ENCODE assay signal across 1 cellular context in the genomic region with DNA sequence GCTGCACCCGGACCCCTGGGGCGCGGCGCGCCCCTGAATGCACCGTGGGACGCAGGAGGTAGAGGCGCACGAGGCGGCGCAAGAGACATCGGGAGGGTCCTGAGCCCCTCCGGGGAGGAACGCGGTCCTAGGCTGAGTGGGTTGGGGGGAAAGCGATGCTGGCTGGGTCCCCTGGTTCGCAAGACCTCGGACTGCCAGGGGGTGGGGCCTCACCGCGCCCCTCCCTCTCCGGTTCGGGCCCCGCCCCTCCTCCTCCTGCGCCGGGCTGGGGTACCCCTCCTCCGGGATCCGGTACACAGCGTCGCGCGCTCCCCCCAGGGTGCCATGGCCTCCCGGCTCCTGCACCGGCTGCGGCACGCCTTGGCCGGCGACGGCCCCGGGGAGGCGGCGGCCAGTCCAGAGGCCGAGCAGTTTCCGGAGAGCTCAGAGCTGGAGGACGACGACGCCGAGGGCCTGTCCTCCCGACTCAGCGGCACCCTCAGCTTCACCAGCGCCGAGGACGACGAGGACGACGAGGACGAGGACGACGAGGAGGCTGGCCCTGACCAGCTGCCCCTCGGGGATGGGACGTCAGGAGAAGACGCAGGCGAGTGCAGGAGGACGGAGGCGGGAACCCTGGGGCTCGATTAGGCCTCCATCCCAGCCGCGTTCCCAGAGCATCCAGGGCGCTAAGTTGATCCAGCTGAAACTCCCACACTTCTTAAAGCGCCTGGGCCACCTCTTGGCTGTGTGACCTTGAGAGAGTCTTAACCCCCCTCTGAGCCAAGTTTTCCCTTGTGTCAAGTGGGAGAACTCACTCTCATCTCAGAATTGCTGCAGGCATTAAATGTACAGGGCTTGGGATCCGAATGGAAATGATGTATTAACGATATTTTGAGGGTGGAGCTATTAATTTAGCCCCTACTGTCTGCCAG.
TF ChIP-seq lines count a peak whose summit lies in the region.

No MANE protein-coding gene starts in this region.

TF ChIP-seq in HepG2, 621 proteins besides CTCF, POLR2A, EP300 and RAD21 (continued from another document and continues in another):
- TF ChIP-seq GABPB1 (CRISPR knock-in tag; IDR thresholded peaks at IDR 0.05) (peak; percentile 79; the same call in 1 of the 2 replicates), ZNF274 (CRISPR knock-in tag; IDR thresholded peaks at IDR 0.05) (peak; percentile 46), ZNF768 (CRISPR knock-in tag; IDR thresholded peaks at IDR 0.05) (peak; percentile 83), SNAPC2 (CRISPR knock-in tag; IDR thresholded peaks at IDR 0.05) (0 out of 2 replicates have a peak, but pooled peaks have one; percentile 16), ZC3H13 (CRISPR knock-in tag; IDR thresholded peaks at IDR 0.05) (peak; percentile 84; the same call in 1 of the 2 replicates), ZNF790 (CRISPR knock-in tag; IDR thresholded peaks at IDR 0.05; ENCODE audit: borderline replicate concordance) (0 out of 2 replicates have a peak, but pooled peaks have one; percentile 71), STAG1 (CRISPR knock-in tag; IDR thresholded peaks at IDR 0.05) (no peak), ZNF264 (CRISPR knock-in tag; IDR thresholded peaks at IDR 0.05) (no peak), ZNF160 (CRISPR knock-in tag; IDR thresholded peaks at IDR 0.05) (peak; percentile 59; the same call in 1 of the 2 replicates), ZFAT (CRISPR knock-in tag; conservative IDR thresholded peaks at IDR 0.05) (no peak), SRY (CRISPR knock-in tag; IDR thresholded peaks at IDR 0.05) (peak; percentile 43; the same call in 1 of the 2 replicates), MEIS2 (CRISPR knock-in tag; IDR thresholded peaks at IDR 0.05) (peak; percentile 57), HNRNPK (IDR thresholded peaks at IDR 0.05; ENCODE audit: low read depth, low read length, poor library complexity, severe bottlenecking) (peak; percentile 29), MAF1 (CRISPR knock-in tag; IDR thresholded peaks at IDR 0.05; ENCODE audit: borderline replicate concordance) (0 out of 2 replicates have a peak, but pooled peaks have one; percentile 36), MIXL1 (CRISPR knock-in tag; IDR thresholded peaks at IDR 0.05) (no peak), JARID2 (CRISPR knock-in tag; IDR thresholded peaks at IDR 0.05; ENCODE audit: insufficient replicate concordance) (peak; percentile 52), CHCHD3 (CRISPR knock-in tag; IDR thresholded peaks at IDR 0.05) (peak; percentile 17; the same call in 1 of the 2 replicates), TSC22D2 (CRISPR knock-in tag; IDR thresholded peaks at IDR 0.05; ENCODE audit: borderline replicate concordance) (0 out of 2 replicates have a peak, but pooled peaks have one; percentile 70), RCOR2 (CRISPR knock-in tag; IDR thresholded peaks at IDR 0.05) (peak; percentile 46)
- TF ChIP-seq, protein P1, sequence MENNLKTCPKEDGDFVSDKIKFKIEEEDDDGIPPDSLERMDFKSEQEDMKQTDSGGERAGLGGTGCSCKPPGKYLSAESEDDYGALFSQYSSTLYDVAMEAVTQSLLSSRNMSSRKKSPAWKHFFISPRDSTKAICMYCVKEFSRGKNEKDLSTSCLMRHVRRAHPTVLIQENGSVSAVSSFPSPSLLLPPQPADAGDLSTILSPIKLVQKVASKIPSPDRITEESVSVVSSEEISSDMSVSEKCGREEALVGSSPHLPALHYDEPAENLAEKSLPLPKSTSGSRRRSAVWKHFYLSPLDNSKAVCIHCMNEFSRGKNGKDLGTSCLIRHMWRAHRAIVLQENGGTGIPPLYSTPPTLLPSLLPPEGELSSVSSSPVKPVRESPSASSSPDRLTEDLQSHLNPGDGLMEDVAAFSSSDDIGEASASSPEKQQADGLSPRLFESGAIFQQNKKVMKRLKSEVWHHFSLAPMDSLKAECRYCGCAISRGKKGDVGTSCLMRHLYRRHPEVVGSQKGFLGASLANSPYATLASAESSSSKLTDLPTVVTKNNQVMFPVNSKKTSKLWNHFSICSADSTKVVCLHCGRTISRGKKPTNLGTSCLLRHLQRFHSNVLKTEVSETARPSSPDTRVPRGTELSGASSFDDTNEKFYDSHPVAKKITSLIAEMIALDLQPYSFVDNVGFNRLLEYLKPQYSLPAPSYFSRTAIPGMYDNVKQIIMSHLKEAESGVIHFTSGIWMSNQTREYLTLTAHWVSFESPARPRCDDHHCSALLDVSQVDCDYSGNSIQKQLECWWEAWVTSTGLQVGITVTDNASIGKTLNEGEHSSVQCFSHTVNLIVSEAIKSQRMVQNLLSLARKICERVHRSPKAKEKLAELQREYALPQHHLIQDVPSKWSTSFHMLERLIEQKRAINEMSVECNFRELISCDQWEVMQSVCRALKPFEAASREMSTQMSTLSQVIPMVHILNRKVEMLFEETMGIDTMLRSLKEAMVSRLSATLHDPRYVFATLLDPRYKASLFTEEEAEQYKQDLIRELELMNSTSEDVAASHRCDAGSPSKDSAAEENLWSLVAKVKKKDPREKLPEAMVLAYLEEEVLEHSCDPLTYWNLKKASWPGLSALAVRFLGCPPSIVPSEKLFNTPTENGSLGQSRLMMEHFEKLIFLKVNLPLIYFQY (CRISPR knock-in tag; IDR thresholded peaks at IDR 0.05; ENCODE audit: borderline replicate concordance) = peak; percentile 26; the same call in 1 of the 2 replicates
- TF ChIP-seq, protein P2, sequence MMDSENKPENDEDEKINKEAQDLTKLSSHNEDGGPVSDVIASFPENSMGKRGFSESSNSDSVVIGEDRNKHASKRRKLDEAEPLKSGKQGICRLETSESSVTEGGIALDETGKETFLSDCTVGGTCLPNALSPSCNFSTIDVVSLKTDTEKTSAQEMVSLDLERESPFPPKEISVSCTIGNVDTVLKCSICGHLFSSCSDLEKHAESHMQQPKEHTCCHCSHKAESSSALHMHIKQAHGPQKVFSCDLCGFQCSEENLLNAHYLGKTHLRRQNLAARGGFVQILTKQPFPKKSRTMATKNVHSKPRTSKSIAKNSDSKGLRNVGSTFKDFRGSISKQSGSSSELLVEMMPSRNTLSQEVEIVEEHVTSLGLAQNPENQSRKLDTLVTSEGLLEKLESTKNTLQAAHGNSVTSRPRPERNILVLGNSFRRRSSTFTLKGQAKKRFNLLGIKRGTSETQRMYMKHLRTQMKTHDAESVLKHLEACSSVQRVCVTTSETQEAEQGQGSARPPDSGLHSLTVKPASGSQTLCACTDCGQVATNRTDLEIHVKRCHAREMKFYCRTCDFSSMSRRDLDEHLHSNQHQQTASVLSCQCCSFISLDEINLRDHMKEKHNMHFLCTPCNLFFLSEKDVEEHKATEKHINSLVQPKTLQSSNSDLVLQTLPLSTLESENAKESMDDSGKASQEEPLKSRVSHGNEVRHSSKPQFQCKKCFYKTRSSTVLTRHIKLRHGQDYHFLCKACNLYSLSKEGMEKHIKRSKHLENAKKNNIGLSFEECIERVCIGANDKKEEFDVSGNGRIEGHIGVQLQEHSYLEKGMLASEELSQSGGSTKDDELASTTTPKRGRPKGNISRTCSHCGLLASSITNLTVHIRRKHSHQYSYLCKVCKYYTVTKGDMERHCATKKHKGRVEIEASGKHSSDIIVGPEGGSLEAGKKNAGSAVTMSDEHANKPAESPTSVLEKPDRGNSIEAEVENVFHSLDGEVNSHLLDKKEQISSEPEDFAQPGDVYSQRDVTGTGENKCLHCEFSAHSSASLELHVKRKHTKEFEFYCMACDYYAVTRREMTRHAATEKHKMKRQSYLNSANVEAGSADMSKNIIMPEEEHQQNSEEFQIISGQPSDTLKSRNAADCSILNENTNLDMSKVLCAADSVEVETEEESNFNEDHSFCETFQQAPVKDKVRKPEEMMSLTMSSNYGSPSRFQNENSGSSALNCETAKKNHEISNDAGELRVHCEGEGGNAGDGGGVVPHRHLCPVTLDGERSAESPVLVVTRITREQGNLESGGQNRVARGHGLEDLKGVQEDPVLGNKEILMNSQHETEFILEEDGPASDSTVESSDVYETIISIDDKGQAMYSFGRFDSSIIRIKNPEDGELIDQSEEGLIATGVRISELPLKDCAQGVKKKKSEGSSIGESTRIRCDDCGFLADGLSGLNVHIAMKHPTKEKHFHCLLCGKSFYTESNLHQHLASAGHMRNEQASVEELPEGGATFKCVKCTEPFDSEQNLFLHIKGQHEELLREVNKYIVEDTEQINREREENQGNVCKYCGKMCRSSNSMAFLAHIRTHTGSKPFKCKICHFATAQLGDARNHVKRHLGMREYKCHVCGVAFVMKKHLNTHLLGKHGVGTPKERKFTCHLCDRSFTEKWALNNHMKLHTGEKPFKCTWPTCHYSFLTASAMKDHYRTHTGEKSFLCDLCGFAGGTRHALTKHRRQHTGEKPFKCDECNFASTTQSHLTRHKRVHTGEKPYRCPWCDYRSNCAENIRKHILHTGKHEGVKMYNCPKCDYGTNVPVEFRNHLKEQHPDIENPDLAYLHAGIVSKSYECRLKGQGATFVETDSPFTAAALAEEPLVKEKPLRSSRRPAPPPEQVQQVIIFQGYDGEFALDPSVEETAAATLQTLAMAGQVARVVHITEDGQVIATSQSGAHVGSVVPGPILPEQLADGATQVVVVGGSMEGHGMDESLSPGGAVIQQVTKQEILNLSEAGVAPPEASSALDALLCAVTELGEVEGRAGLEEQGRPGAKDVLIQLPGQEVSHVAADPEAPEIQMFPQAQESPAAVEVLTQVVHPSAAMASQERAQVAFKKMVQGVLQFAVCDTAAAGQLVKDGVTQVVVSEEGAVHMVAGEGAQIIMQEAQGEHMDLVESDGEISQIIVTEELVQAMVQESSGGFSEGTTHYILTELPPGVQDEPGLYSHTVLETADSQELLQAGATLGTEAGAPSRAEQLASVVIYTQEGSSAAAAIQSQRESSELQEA (CRISPR knock-in tag; IDR thresholded peaks at IDR 0.05; ENCODE audit: not compliant biosample characterization) = peak; percentile 86
- TF ChIP-seq, protein P3, sequence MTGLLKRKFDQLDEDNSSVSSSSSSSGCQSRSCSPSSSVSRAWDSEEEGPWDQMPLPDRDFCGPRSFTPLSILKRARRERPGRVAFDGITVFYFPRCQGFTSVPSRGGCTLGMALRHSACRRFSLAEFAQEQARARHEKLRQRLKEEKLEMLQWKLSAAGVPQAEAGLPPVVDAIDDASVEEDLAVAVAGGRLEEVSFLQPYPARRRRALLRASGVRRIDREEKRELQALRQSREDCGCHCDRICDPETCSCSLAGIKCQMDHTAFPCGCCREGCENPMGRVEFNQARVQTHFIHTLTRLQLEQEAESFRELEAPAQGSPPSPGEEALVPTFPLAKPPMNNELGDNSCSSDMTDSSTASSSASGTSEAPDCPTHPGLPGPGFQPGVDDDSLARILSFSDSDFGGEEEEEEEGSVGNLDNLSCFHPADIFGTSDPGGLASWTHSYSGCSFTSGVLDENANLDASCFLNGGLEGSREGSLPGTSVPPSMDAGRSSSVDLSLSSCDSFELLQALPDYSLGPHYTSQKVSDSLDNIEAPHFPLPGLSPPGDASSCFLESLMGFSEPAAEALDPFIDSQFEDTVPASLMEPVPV (CRISPR knock-in tag; IDR thresholded peaks at IDR 0.05) = peak; percentile 50; the same call in 1 of the 2 replicates
- TF ChIP-seq, protein P4, sequence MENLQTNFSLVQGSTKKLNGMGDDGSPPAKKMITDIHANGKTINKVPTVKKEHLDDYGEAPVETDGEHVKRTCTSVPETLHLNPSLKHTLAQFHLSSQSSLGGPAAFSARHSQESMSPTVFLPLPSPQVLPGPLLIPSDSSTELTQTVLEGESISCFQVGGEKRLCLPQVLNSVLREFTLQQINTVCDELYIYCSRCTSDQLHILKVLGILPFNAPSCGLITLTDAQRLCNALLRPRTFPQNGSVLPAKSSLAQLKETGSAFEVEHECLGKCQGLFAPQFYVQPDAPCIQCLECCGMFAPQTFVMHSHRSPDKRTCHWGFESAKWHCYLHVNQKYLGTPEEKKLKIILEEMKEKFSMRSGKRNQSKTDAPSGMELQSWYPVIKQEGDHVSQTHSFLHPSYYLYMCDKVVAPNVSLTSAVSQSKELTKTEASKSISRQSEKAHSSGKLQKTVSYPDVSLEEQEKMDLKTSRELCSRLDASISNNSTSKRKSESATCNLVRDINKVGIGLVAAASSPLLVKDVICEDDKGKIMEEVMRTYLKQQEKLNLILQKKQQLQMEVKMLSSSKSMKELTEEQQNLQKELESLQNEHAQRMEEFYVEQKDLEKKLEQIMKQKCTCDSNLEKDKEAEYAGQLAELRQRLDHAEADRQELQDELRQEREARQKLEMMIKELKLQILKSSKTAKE (CRISPR knock-in tag; IDR thresholded peaks at IDR 0.05; ENCODE audit: borderline replicate concordance) = peak; percentile 66
- TF ChIP-seq, protein P5, sequence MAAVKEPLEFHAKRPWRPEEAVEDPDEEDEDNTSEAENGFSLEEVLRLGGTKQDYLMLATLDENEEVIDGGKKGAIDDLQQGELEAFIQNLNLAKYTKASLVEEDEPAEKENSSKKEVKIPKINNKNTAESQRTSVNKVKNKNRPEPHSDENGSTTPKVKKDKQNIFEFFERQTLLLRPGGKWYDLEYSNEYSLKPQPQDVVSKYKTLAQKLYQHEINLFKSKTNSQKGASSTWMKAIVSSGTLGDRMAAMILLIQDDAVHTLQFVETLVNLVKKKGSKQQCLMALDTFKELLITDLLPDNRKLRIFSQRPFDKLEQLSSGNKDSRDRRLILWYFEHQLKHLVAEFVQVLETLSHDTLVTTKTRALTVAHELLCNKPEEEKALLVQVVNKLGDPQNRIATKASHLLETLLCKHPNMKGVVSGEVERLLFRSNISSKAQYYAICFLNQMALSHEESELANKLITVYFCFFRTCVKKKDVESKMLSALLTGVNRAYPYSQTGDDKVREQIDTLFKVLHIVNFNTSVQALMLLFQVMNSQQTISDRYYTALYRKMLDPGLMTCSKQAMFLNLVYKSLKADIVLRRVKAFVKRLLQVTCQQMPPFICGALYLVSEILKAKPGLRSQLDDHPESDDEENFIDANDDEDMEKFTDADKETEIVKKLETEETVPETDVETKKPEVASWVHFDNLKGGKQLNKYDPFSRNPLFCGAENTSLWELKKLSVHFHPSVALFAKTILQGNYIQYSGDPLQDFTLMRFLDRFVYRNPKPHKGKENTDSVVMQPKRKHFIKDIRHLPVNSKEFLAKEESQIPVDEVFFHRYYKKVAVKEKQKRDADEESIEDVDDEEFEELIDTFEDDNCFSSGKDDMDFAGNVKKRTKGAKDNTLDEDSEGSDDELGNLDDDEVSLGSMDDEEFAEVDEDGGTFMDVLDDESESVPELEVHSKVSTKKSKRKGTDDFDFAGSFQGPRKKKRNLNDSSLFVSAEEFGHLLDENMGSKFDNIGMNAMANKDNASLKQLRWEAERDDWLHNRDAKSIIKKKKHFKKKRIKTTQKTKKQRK (IDR thresholded peaks at IDR 0.05; ENCODE audit: low read length) = no peak
- TF ChIP-seq, protein P6, sequence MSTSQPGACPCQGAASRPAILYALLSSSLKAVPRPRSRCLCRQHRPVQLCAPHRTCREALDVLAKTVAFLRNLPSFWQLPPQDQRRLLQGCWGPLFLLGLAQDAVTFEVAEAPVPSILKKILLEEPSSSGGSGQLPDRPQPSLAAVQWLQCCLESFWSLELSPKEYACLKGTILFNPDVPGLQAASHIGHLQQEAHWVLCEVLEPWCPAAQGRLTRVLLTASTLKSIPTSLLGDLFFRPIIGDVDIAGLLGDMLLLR (CRISPR knock-in tag; IDR thresholded peaks at IDR 0.05) = 0 out of 2 replicates have a peak, but pooled peaks have one; percentile 38
- TF ChIP-seq, protein P7, sequence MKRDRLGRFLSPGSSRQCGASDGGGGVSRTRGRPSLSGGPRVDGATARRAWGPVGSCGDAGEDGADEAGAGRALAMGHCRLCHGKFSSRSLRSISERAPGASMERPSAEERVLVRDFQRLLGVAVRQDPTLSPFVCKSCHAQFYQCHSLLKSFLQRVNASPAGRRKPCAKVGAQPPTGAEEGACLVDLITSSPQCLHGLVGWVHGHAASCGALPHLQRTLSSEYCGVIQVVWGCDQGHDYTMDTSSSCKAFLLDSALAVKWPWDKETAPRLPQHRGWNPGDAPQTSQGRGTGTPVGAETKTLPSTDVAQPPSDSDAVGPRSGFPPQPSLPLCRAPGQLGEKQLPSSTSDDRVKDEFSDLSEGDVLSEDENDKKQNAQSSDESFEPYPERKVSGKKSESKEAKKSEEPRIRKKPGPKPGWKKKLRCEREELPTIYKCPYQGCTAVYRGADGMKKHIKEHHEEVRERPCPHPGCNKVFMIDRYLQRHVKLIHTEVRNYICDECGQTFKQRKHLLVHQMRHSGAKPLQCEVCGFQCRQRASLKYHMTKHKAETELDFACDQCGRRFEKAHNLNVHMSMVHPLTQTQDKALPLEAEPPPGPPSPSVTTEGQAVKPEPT (CRISPR knock-in tag; IDR thresholded peaks at IDR 0.05; ENCODE audit: low read depth) = no peak
